8 cellular contexts compared by ENCODE assay signal in the genomic region with DNA sequence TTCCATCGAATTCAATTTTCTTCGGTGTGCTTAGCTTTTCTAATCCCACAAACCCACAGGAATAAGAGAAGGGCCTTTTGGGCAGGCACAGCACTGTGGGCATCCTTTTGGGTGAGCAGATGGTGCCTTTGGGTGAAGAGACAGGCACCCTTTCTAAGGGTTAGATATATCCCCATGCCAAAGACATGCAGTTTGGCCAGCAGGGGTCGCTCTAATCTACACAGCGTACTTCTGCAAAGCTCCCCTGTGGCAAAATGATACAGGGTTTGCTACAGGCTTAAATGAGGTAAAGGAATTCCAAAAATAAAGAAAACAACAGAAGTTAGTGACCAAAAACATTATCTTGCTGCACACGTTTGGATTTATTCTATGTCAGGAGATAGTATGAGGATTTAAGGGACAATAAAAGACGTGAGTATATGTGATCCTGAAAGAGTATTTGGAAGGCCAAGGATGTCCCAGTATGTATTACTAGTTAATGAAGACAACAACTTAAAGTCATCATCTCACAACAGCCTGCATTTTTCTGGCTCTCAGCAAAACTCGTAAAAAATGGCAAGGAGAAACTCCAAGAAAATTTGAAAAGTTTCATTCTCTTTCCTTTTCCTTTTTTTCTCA. TPM values are rescaled to one million over a fixed set of nuclear protein-coding genes. Genes with fewer than 3 reads are reported as not detected.
A peak's percentile ranks its signal among the peaks of the same experiment; 100 is the strongest.
DNase-seq lines count a peak whose midpoint lies in the region; ATAC-seq and TF ChIP-seq lines count a peak whose summit lies in the region.

No MANE protein-coding gene starts in this region.

- H3K4me1 ChIP-seq in mucosa of descending colon (ENCODE audit: low read depth): no peaks in the 10 kb centered on the region
- H3K4me1 ChIP-seq in transverse colon: no peaks in the 10 kb centered on the region

- intact Hi-C loops in CD4-positive, alpha-beta T cell (cut with DNase I, micrococcal nuclease): no loop called here
- intact Hi-C loops in mucosa of descending colon (cut with DNase I, micrococcal nuclease): no loop called here
- intact Hi-C loops in transverse colon (cut with DNase I; ENCODE audit: low total_unique reads): no loop called here

- no peak overlapping the region for H3K27ac ChIP-seq in CD4-positive, alpha-beta T cell (ENCODE audit: low read depth, low read length)
- H3K27ac ChIP-seq in WERI-Rb-1 (no peak overlapping the region), transverse colon (no peak overlapping the region)

- CTCF ChIA-PET in CD4-positive, alpha-beta T cell (lab: Charles Lee): interaction anchor here (1.2 kb wide), 2 partner anchors 9 to 97 kb away, joined by 3 read pairs; no protein-coding TSS in a partner anchor

- peak; percentile 2 to 38 (median 19) for DNase-seq in CD4-positive, alpha-beta T cell
- DNase-seq in WERI-Rb-1 (peak; percentile 62), dermis microvascular lymphatic vessel endothelial cell (ENCODE audit: low read depth in 2 of 2) (peak; percentile 55 to 67), mucosa of descending colon (peak in 2 of 3 donors; percentile 38 to 68), transverse colon (peak; percentile 53)

- TF ChIP-seq EP300 in transverse colon (IDR thresholded peaks at IDR 0.05; ENCODE audit: low read depth): no peak

- H3K9me3 ChIP-seq in CD4-positive, alpha-beta T cell (ENCODE audit: control insufficient read depth, low read length): no peaks in the 10 kb centered on the region
- H3K9me3 ChIP-seq in WERI-Rb-1 (ENCODE audit: severe bottlenecking) (peaks cover 2% of the 10 kb centered on the region), mucosa of descending colon (no peaks in the 10 kb centered on the region), transverse colon (no peaks in the 10 kb centered on the region)

- no peaks in the 10 kb centered on the region for H3K4me1 Mint-ChIP-seq in CD4-positive, alpha-beta T cell (ENCODE audit: low read depth)

- no peak overlapping the region for H3K27ac Mint-ChIP-seq in CD4-positive, alpha-beta T cell

- POLR2A ChIA-PET in CD4-positive, alpha-beta T cell (lab: Charles Lee): no interaction called here

- 34 to 79% methylated on average over 2 to 7 of the region's 7 CpGs for WGBS in transverse colon (ENCODE audit: low coverage in 1 of 2), 2 donors

- no peak overlapping the region for H3K4me3 Mint-ChIP-seq in CD4-positive, alpha-beta T cell

- H3K4me3 ChIP-seq in WERI-Rb-1 (ENCODE audit: low read depth, low read length) (no peak overlapping the region), mucosa of descending colon (no peak overlapping the region), transverse colon (no peak overlapping the region)

- in situ Hi-C loops in transverse colon (cut with MboI; ENCODE audit: low pct_ligation_motif_present in 1 of 4, low pct_unique_long_range_greater_than_20kb in 1 of 4, low sequenced_read_pairs in 3 of 4): no loop called here

- no peaks in the 10 kb centered on the region for H3K36me3 Mint-ChIP-seq in CD4-positive, alpha-beta T cell (ENCODE audit: low read depth)

- H3K27me3 ChIP-seq in CD4-positive, alpha-beta T cell (ENCODE audit: control insufficient read depth, insufficient read depth, low read length): no peaks in the 10 kb centered on the region
- H3K27me3 ChIP-seq in WERI-Rb-1 (ENCODE audit: insufficient read depth, low read depth, severe bottlenecking): no peaks in the 10 kb centered on the region
- H3K27me3 ChIP-seq in transverse colon: no peaks in the 10 kb centered on the region

- no peak for ATAC-seq in CD4-positive, alpha-beta T cell (ENCODE audit: poor library complexity)
- peak; percentile 80 for ATAC-seq in GM19324 (IDR thresholded peaks at IDR 0.05; ENCODE audit: low FRiP score, unreplicated experiment)
- peak; percentile 69 for ATAC-seq in mucosa of descending colon
- no peak for ATAC-seq in GM19397 (IDR thresholded peaks at IDR 0.05; ENCODE audit: unreplicated experiment)

- TF ChIP-seq CTCF in CD4-positive, alpha-beta T cell (IDR thresholded peaks at IDR 0.05): peak; percentile 37
- TF ChIP-seq CTCF in LNCAP (IDR thresholded peaks at IDR 0.05) (peak; percentile 72), WERI-Rb-1 (IDR thresholded peaks at IDR 0.05; ENCODE audit: low read depth, low read length) (peak; percentile 81), mucosa of descending colon (IDR thresholded peaks at IDR 0.05) (peak; percentile 32), transverse colon (IDR thresholded peaks at IDR 0.05) (peak in 4 of 5 experiments; percentile 40 to 60 (median 52))

- H3K9me3 Mint-ChIP-seq in CD4-positive, alpha-beta T cell: no peaks in the 10 kb centered on the region

- H3K36me3 ChIP-seq in WERI-Rb-1 (no peaks in the 10 kb centered on the region), mucosa of descending colon (ENCODE audit: low read depth) (no peaks in the 10 kb centered on the region), transverse colon (no peaks in the 10 kb centered on the region)

- no peak for TF ChIP-seq POLR2A in transverse colon (IDR thresholded peaks at IDR 0.05)

- no peaks in the 10 kb centered on the region for H3K27me3 Mint-ChIP-seq in CD4-positive, alpha-beta T cell

RNA-seq across cellular contexts. Expression of a gene that starts 49.5 kb away (rescaled TPM):
- total RNA-seq in CD4-positive, alpha-beta T cell: under 1 TPM; 0.08 to 0.14 TPM
- total RNA-seq in dermis microvascular lymphatic vessel endothelial cell: 0.63 and 0.64 TPM in 2 replicates
- total RNA-seq in mucosa of descending colon: under 1 TPM in 2 of 3 donors, not detected in 1; 0.19 TPM
- under 1 TPM in 2 of 4 donors, not detected in 2; 0.14 to 0.20 TPM for total RNA-seq in transverse colon

Comparison
In these comparisons a context has a peak if more than half of its experiments do, and no peak if none do; other contexts are left out.
1. ATAC-seq: peak in GM19324 (single experiment) and mucosa of descending colon (single experiment); none in CD4-positive, alpha-beta T cell (single experiment) and GM19397 (single experiment).
2. Peak in every context shown above with its lines, with median percentiles within 50 percentile points of each other: DNase-seq and CTCF ChIP-seq.